In genomic region chr4:177187371-177187770, GRCh38 we compare ENCODE assay signal across 25 cellular contexts.
"Had no signal": no experiment of that assay in that cellular context is flagged by ENCODE, and none has a peak within 500 bp of the region (broad histone marks: within the 10 kb centered on the region; RNA-seq: fewer than 3 reads in every experiment).

No MANE protein-coding gene starts in this region.

- H3K4me3 ChIP-seq: colonic mucosa, esophagus squamous epithelium, gastrocnemius medialis, heart right ventricle, left lung, lower lobe of right lung, mucosa of descending colon had no signal

- ATAC-seq: effector memory CD8-positive, alpha-beta T cell; esophagus mucosa; gastrocnemius medialis; heart right ventricle; left cardiac atrium; left lung; left ventricle myocardium superior; lower lobe of right lung; mucosa of descending colon had no signal

- H3K9me3 ChIP-seq: colonic mucosa, esophagus squamous epithelium, gastrocnemius medialis, heart right ventricle, left lung, lower lobe of right lung, mucosa of descending colon had no signal

- H3K4me3 Mint-ChIP-seq: dendritic cell treated with granulocyte-macrophage colony-stimulating factor and Interleukin-4, amounts not matched to agents 40 ng/mL and 50 ng/mL, for 4 days; effector memory CD8-positive, alpha-beta T cell; endodermal cell; mesothelial cell of epicardium; naive B cell had no signal

- H3K4me1 ChIP-seq: colonic mucosa, esophagus squamous epithelium, gastrocnemius medialis, heart right ventricle, left lung, lower lobe of right lung had no signal

- H3K27ac ChIP-seq: colonic mucosa, epithelial cell of prostate, esophagus squamous epithelium, gastrocnemius medialis, heart right ventricle, left lung, lower lobe of right lung had no signal

- H3K9me3 Mint-ChIP-seq: dendritic cell treated with granulocyte-macrophage colony-stimulating factor and Interleukin-4, amounts not matched to agents 40 ng/mL and 50 ng/mL, for 4 days; effector memory CD8-positive, alpha-beta T cell; mesothelial cell of epicardium had no signal

- H3K36me3 ChIP-seq: colonic mucosa, esophagus squamous epithelium, gastrocnemius medialis, heart right ventricle, left lung, lower lobe of right lung had no signal

- H3K4me1 Mint-ChIP-seq: mesothelial cell of epicardium, naive B cell had no signal

- H3K27me3 ChIP-seq: colonic mucosa, esophagus squamous epithelium, gastrocnemius medialis, heart right ventricle, left lung had no signal

- H3K36me3 Mint-ChIP-seq: mesothelial cell of epicardium, naive B cell had no signal

- H3K27ac Mint-ChIP-seq: dendritic cell treated with granulocyte-macrophage colony-stimulating factor and Interleukin-4, amounts not matched to agents 40 ng/mL and 50 ng/mL, for 4 days; effector memory CD8-positive, alpha-beta T cell; endodermal cell; mesothelial cell of epicardium; naive B cell had no signal

- DNase-seq: colonic mucosa; cortex of kidney; effector CD8-positive, alpha-beta T cell; effector memory CD8-positive, alpha-beta T cell; endodermal cell; erythroblast; esophagus squamous epithelium; foreskin fibroblast; foreskin melanocyte; gastrocnemius medialis; glutamatergic neuron; head of caudate nucleus; heart right ventricle; hippocampal formation; left cardiac atrium; left lung; left ventricle myocardium superior; lower lobe of right lung; mesenchymal stem cell; mucosa of descending colon; naive B cell had no signal

- H3K27me3 Mint-ChIP-seq: dendritic cell treated with granulocyte-macrophage colony-stimulating factor and Interleukin-4, amounts not matched to agents 40 ng/mL and 50 ng/mL, for 4 days; naive B cell had no signal
